In genomic region chr11:129408865-129409444, GRCh38 we compare ENCODE assay signal across 24 cellular contexts. TPM values are rescaled to one million over a fixed set of nuclear protein-coding genes. Genes with fewer than 3 reads are reported as not detected.
DNase-seq lines count a peak whose midpoint lies in the region; ATAC-seq lines count a peak whose summit lies in the region.
"Had no signal": no experiment of that assay in that cellular context is flagged by ENCODE, and none has a peak within 500 bp of the region (broad histone marks: within the 10 kb centered on the region; RNA-seq: fewer than 3 reads in every experiment).

No MANE protein-coding gene starts in this region.

- no peaks in the 10 kb centered on the region for H3K9me3 Mint-ChIP-seq in activated CD4-positive, alpha-beta memory T cell treated with anti-CD3 and anti-CD28 coated beads for 36 hours
- no peaks in the 10 kb centered on the region for H3K9me3 Mint-ChIP-seq in activated CD4-positive, alpha-beta memory T cell treated with anti-CD3 and anti-CD28 coated beads, Interleukin-2, amount 10 ng/mL, durations not matched to agents 7 days and 5 days
- no peaks in the 10 kb centered on the region for H3K9me3 Mint-ChIP-seq in activated naive CD8-positive, alpha-beta T cell treated with anti-CD3 and anti-CD28 coated beads, Interleukin-2, amount 50 U/mL, for 24 hours
- H3K9me3 Mint-ChIP-seq: CD4-positive, alpha-beta memory T cell had no signal

- no peaks in the 10 kb centered on the region for H3K36me3 Mint-ChIP-seq in activated CD4-positive, alpha-beta memory T cell treated with anti-CD3 and anti-CD28 coated beads for 36 hours
- H3K36me3 Mint-ChIP-seq in activated CD4-positive, alpha-beta memory T cell treated with anti-CD3 and anti-CD28 coated beads, Interleukin-2, amount 10 ng/mL, durations not matched to agents 7 days and 5 days (ENCODE audit: low read depth), result no peaks in the 10 kb centered on the region
- H3K36me3 Mint-ChIP-seq in activated naive CD8-positive, alpha-beta T cell treated with anti-CD3 and anti-CD28 coated beads, Interleukin-2, amount 50 U/mL, for 24 hours (ENCODE audit: low read depth), result no peaks in the 10 kb centered on the region
- H3K36me3 Mint-ChIP-seq: CD4-positive, alpha-beta memory T cell had no signal

- no peaks in the 10 kb centered on the region for H3K4me1 Mint-ChIP-seq in activated CD4-positive, alpha-beta memory T cell treated with anti-CD3 and anti-CD28 coated beads for 36 hours (ENCODE audit: low read depth)
- H3K4me1 Mint-ChIP-seq in activated CD4-positive, alpha-beta memory T cell treated with anti-CD3 and anti-CD28 coated beads, Interleukin-2, amount 10 ng/mL, durations not matched to agents 7 days and 5 days, result no peaks in the 10 kb centered on the region
- H3K4me1 Mint-ChIP-seq in activated naive CD8-positive, alpha-beta T cell treated with anti-CD3 and anti-CD28 coated beads, Interleukin-2, amount 50 U/mL, for 24 hours, result peaks cover 18% of the 10 kb centered on the region
- H3K4me1 Mint-ChIP-seq: CD4-positive, alpha-beta memory T cell had no signal

- H3K27ac Mint-ChIP-seq in activated CD4-positive, alpha-beta memory T cell treated with anti-CD3 and anti-CD28 coated beads for 36 hours, result no peak overlapping the region
- H3K27ac Mint-ChIP-seq in activated CD4-positive, alpha-beta memory T cell treated with anti-CD3 and anti-CD28 coated beads, Interleukin-2, amount 10 ng/mL, durations not matched to agents 7 days and 5 days, result no peak overlapping the region
- H3K27ac Mint-ChIP-seq in activated naive CD8-positive, alpha-beta T cell treated with anti-CD3 and anti-CD28 coated beads, Interleukin-2, amount 50 U/mL, for 24 hours, result peak overlapping the region; percentile 66
- H3K27ac Mint-ChIP-seq: CD4-positive, alpha-beta memory T cell had no signal

- peak; percentile 84 for ATAC-seq in activated naive CD8-positive, alpha-beta T cell treated with anti-CD3 and anti-CD28 coated beads, Interleukin-2, amount 50 U/mL, for 24 hours
- ATAC-seq: HCT116, PC-3, Right ventricle myocardium inferior had no signal

- CTCF ChIA-PET in activated CD4-positive, alpha-beta memory T cell treated with anti-CD3 and anti-CD28 coated beads for 36 hours (lab: Charles Lee), result no interaction called here
- CTCF ChIA-PET in activated CD4-positive, alpha-beta memory T cell treated with anti-CD3 and anti-CD28 coated beads, Interleukin-2, amount 10 ng/mL, durations not matched to agents 7 days and 5 days (lab: Charles Lee), result no interaction called here

- no peak overlapping the region for H3K4me3 Mint-ChIP-seq in activated CD4-positive, alpha-beta memory T cell treated with anti-CD3 and anti-CD28 coated beads for 36 hours
- no peak overlapping the region for H3K4me3 Mint-ChIP-seq in activated CD4-positive, alpha-beta memory T cell treated with anti-CD3 and anti-CD28 coated beads, Interleukin-2, amount 10 ng/mL, durations not matched to agents 7 days and 5 days
- no peak overlapping the region for H3K4me3 Mint-ChIP-seq in activated naive CD8-positive, alpha-beta T cell treated with anti-CD3 and anti-CD28 coated beads, Interleukin-2, amount 50 U/mL, for 24 hours
- H3K4me3 Mint-ChIP-seq: CD4-positive, alpha-beta memory T cell had no signal

- intact Hi-C loops in activated CD4-positive, alpha-beta memory T cell treated with anti-CD3 and anti-CD28 coated beads for 36 hours (cut with micrococcal nuclease), result no loop called here

- peak; percentile 18 for DNase-seq in activated CD4-positive, alpha-beta memory T cell treated with anti-CD3 and anti-CD28 coated beads for 36 hours
- no peak for DNase-seq in activated CD4-positive, alpha-beta memory T cell treated with anti-CD3 and anti-CD28 coated beads, Interleukin-2, amount 10 ng/mL, durations not matched to agents 7 days and 5 days
- DNase-seq in stimulated activated CD4-positive, alpha-beta T cell treated with anti-CD3 and anti-CD28 coated beads, Interleukin-1b, Interleukin-23, amount 100 ng/mL, for 48 hours, result peak; percentile 12
- no peak for DNase-seq in stimulated activated CD4-positive, alpha-beta T cell treated with anti-CD3 and anti-CD28 coated beads, Interleukin-4, amount 100 ng/mL, for 1 hour
- DNase-seq in activated naive CD8-positive, alpha-beta T cell treated with anti-CD3 and anti-CD28 coated beads, Interleukin-2, amount 50 U/mL, for 24 hours, result peak; percentile 32
- DNase-seq in SIG-M5 treated with dmso at 0.1 percent for 504 hours (lab: John Stamatoyannopoulos, UW; ENCODE audit: unreplicated experiment) (no peak), hippocampal formation (lab: John Stamatoyannopoulos, UW) (no peak)
- DNase-seq: C1 segment of cervical spinal cord; CD4-positive, alpha-beta memory T cell; COR-L47; DMS53; IMR-90; KG1; MG63; NCI-H2029; NCI-H446; NCI-H524 treated with DMSO at 0.1 percent for 48 hours; NCI-H774; PC-3 had no signal

- POLR2A ChIA-PET in activated CD4-positive, alpha-beta memory T cell treated with anti-CD3 and anti-CD28 coated beads for 36 hours (lab: Charles Lee), result no interaction called here
- POLR2A ChIA-PET in activated CD4-positive, alpha-beta memory T cell treated with anti-CD3 and anti-CD28 coated beads, Interleukin-2, amount 10 ng/mL, durations not matched to agents 7 days and 5 days (lab: Charles Lee), result no interaction called here

- peaks cover 15% of the 10 kb centered on the region for H3K27me3 Mint-ChIP-seq in activated CD4-positive, alpha-beta memory T cell treated with anti-CD3 and anti-CD28 coated beads for 36 hours
- H3K27me3 Mint-ChIP-seq in activated CD4-positive, alpha-beta memory T cell treated with anti-CD3 and anti-CD28 coated beads, Interleukin-2, amount 10 ng/mL, durations not matched to agents 7 days and 5 days, result peaks cover 7% of the 10 kb centered on the region
- peaks cover 10% of the 10 kb centered on the region for H3K27me3 Mint-ChIP-seq in activated naive CD8-positive, alpha-beta T cell treated with anti-CD3 and anti-CD28 coated beads, Interleukin-2, amount 50 U/mL, for 24 hours

RNA-seq across cellular contexts. Expression of gene BARX2, which starts 33.3 kb away (rescaled TPM):
- total RNA-seq in activated CD4-positive, alpha-beta memory T cell treated with anti-CD3 and anti-CD28 coated beads for 36 hours, result under 1 TPM; 0.29 to 0.71 TPM
- total RNA-seq in activated CD4-positive, alpha-beta memory T cell treated with anti-CD3 and anti-CD28 coated beads, Interleukin-2, amount 10 ng/mL, durations not matched to agents 7 days and 5 days, result not detected
- total RNA-seq: CD4-positive, alpha-beta memory T cell; G401; H4; IMR-90; Right ventricle myocardium inferior; RPMI7951 had no signal

Comparison
In these comparisons a context has a peak if more than half of its experiments do, and no peak if none do; other contexts are left out.
1. DNase-seq: peak in activated CD4-positive, alpha-beta memory T cell treated with anti-CD3 and anti-CD28 coated beads for 36 hours (single experiment), stimulated activated CD4-positive, alpha-beta T cell treated with anti-CD3 and anti-CD28 coated beads, Interleukin-1b, Interleukin-23, amount 100 ng/mL, for 48 hours (single experiment) and activated naive CD8-positive, alpha-beta T cell treated with anti-CD3 and anti-CD28 coated beads, Interleukin-2, amount 50 U/mL, for 24 hours (single experiment); none in activated CD4-positive, alpha-beta memory T cell treated with anti-CD3 and anti-CD28 coated beads, Interleukin-2, amount 10 ng/mL, durations not matched to agents 7 days and 5 days (single experiment), stimulated activated CD4-positive, alpha-beta T cell treated with anti-CD3 and anti-CD28 coated beads, Interleukin-4, amount 100 ng/mL, for 1 hour (single experiment), SIG-M5 treated with dmso at 0.1 percent for 504 hours (single experiment) and hippocampal formation (0 of 2).